22 cellular contexts compared by ENCODE assay signal in genomic region chr19:18440936-18441803, GRCh38. TPM values are rescaled to one million over a fixed set of nuclear protein-coding genes. Genes with fewer than 3 reads are reported as not detected.
DNase-seq lines count a peak whose midpoint lies in the region; ATAC-seq and TF ChIP-seq lines count a peak whose summit lies in the region.
"Had no signal": no experiment of that assay in that cellular context is flagged by ENCODE, and none has a peak within 500 bp of the region (broad histone marks: within the 10 kb centered on the region; RNA-seq: fewer than 3 reads in every experiment).

No MANE protein-coding gene starts in this region.

- WGBS in ovary, 3 donors, result 65 to 68% (median 67%) methylated on average over 21 to 23 of the region's 23 CpGs

- BruUV-seq in Panc1 (replicated peaks; lab: Mats Ljungman, UMichigan), result no TSS peak

- peaks cover 30% of the 10 kb centered on the region for H3K4me1 Mint-ChIP-seq in activated CD4-positive, alpha-beta T cell treated with anti-CD3 and anti-CD28 coated beads, Interleukin-2, amount 10 ng/mL, durations not matched to agents 7 days and 5 days
- peaks cover 27 to 35% of the 10 kb centered on the region in 2 donors for H3K4me1 Mint-ChIP-seq in effector memory CD8-positive, alpha-beta T cell (ENCODE audit: low read depth in 2 of 2)
- peaks cover 27% of the 10 kb centered on the region for H3K4me1 Mint-ChIP-seq in CD14-positive monocyte

- peak overlapping the region; percentile 88; the same call in 1 of the 2 replicates for H3K27ac ChIP-seq in Panc1 (ENCODE audit: low read length)
- peak overlapping the region in 1 of 2 donors; percentile 90 for H3K27ac ChIP-seq in ovary
- no peak overlapping the region for H3K27ac ChIP-seq in caudate nucleus (ENCODE audit: low read depth, low read length)
- H3K27ac ChIP-seq: right atrium auricular region, stomach had no signal

- H3K4me3 ChIP-seq in Panc1 (ENCODE audit: low read depth in 2 of 2, low read length in 2 of 2) (no peak overlapping the region), ovary (no peak overlapping the region)
- H3K4me3 ChIP-seq: hepatocyte, right atrium auricular region, stomach had no signal

- in situ Hi-C loops in Panc1 (cut with HindIII; ENCODE audit: low pct_unique_long_range_greater_than_20kb, low sequenced_read_pairs), result no loop called here

- no peak for TF ChIP-seq POLR2A in ovary (IDR thresholded peaks at IDR 0.05)

- ATAC-seq in Panc1, result peak; percentile 2; the same call in 1 of the 2 replicates
- ATAC-seq in effector memory CD8-positive, alpha-beta T cell (replicated peaks), result peak; percentile 0
- ATAC-seq: CD8-positive, alpha-beta T cell had no signal

- TF ChIP-seq EP300 in ovary (IDR thresholded peaks at IDR 0.05), result no peak

- POLR2A ChIA-PET in activated CD4-positive, alpha-beta T cell treated with anti-CD3 and anti-CD28 coated beads, Interleukin-2, amount 10 ng/mL, durations not matched to agents 7 days and 5 days (lab: Charles Lee), result interaction anchor here (0.7 kb wide), 1 partner anchor 392 kb away, joined by 4 read pairs; no protein-coding TSS in a partner anchor
- POLR2A ChIA-PET in Panc1 (lab: Charles Lee), result interaction anchor here (0.6 kb wide), 3 partner anchors 12 to 709 kb away, joined by 3 to 12 read pairs (median 8); no protein-coding TSS in a partner anchor

- H3K9me3 ChIP-seq in Panc1 (ENCODE audit: control insufficient read depth, insufficient read depth, low read depth, low read length) (no peaks in the 10 kb centered on the region), ovary (no peaks in the 10 kb centered on the region)
- H3K9me3 ChIP-seq: right atrium auricular region, stomach had no signal

- H3K36me3 Mint-ChIP-seq in activated CD4-positive, alpha-beta T cell treated with anti-CD3 and anti-CD28 coated beads, Interleukin-2, amount 10 ng/mL, durations not matched to agents 7 days and 5 days (ENCODE audit: low read depth), result peaks cover 21% of the 10 kb centered on the region
- peaks cover 84% of the 10 kb centered on the region for H3K36me3 Mint-ChIP-seq in effector memory CD8-positive, alpha-beta T cell (ENCODE audit: insufficient read depth)
- peaks cover 32 to 41% of the 10 kb centered on the region in 2 donors for H3K36me3 Mint-ChIP-seq in CD14-positive monocyte

- intact Hi-C loops in Panc1 (cut with micrococcal nuclease; ENCODE audit: unreplicated experiment) (no loop called here), ovary (cut with DNase I) (no loop called here), CD14-positive monocyte (cut with micrococcal nuclease) (no loop called here)

- H3K4me1 ChIP-seq in Panc1 (ENCODE audit: control insufficient read depth, insufficient read depth, low read length) (peaks cover 31% of the 10 kb centered on the region), ovary (ENCODE audit: insufficient read depth) (peaks cover 12% of the 10 kb centered on the region)

- TF ChIP-seq CTCF in Panc1 (IDR thresholded peaks at IDR 0.05) (no peak), ovary (IDR thresholded peaks at IDR 0.05) (no peak), CD14-positive monocyte (IDR thresholded peaks at IDR 0.05) (no peak)

- no peak for DNase-seq in activated CD4-positive, alpha-beta T cell treated with anti-CD3 and anti-CD28 coated beads, Interleukin-2, amount 10 ng/mL, durations not matched to agents 7 days and 5 days
- no peak for DNase-seq in activated CD4-positive, alpha-beta T cell treated with anti-CD3 and anti-CD28 coated beads, Interleukin-2, amount 50 U/mL, for 48 hours
- no peak for DNase-seq in Panc1 (ENCODE audit: low read depth, low spot score)
- DNase-seq in effector memory CD8-positive, alpha-beta T cell, result no peak
- peak in 3 of 5 donors; percentile 36 to 67 (median 38) for DNase-seq in ovary
- DNase-seq in NCI-H526 treated with DMSO at 0.1 percent for 48 hours (lab: John Stamatoyannopoulos, UW), result no peak
- no peak for DNase-seq in CD14-positive monocyte (ENCODE audit: low spot score)
- DNase-seq in caudate nucleus (lab: John Stamatoyannopoulos, UW), result no peak
- DNase-seq: activated CD4-positive, CD25-positive, alpha-beta regulatory T cell treated with anti-CD3 and anti-CD28 coated beads, Interleukin-2, amount 50 U/mL, for 72 hours; activated T-cell treated with anti-CD3 and anti-CD28 coated beads for 4 hours; cerebellar nuclear complex; kidney; mammary epithelial cell; Right ventricle myocardium superior; stomach had no signal

- no peaks in the 10 kb centered on the region for H3K36me3 ChIP-seq in Panc1 (ENCODE audit: control insufficient read depth, insufficient read depth, low read length)
- H3K36me3 ChIP-seq in ovary, result no peaks in the 10 kb centered on the region

- H3K27me3 ChIP-seq in Panc1 (ENCODE audit: control insufficient read depth, insufficient read depth, low read length), result no peaks in the 10 kb centered on the region
- H3K27me3 ChIP-seq in ovary, result no peaks in the 10 kb centered on the region
- H3K27me3 ChIP-seq: hepatocyte, right atrium auricular region had no signal

- H3K4me3 Mint-ChIP-seq in activated CD4-positive, alpha-beta T cell treated with anti-CD3 and anti-CD28 coated beads, Interleukin-2, amount 10 ng/mL, durations not matched to agents 7 days and 5 days, result no peak overlapping the region
- H3K4me3 Mint-ChIP-seq in effector memory CD8-positive, alpha-beta T cell, result no peak overlapping the region
- peak overlapping the region in 1 of 2 donors; percentile 50 for H3K4me3 Mint-ChIP-seq in CD14-positive monocyte
- H3K4me3 Mint-ChIP-seq: CD8-positive, alpha-beta T cell had no signal

- peak overlapping the region; percentile 13 for H3K27ac Mint-ChIP-seq in activated CD4-positive, alpha-beta T cell treated with anti-CD3 and anti-CD28 coated beads, Interleukin-2, amount 10 ng/mL, durations not matched to agents 7 days and 5 days
- peak overlapping the region; percentile 89 to 92 for H3K27ac Mint-ChIP-seq in effector memory CD8-positive, alpha-beta T cell
- H3K27ac Mint-ChIP-seq in CD14-positive monocyte, result peak overlapping the region in 2 of 7 donors; percentile 13 to 80

- CTCF ChIA-PET in activated CD4-positive, alpha-beta T cell treated with anti-CD3 and anti-CD28 coated beads, Interleukin-2, amount 10 ng/mL, durations not matched to agents 7 days and 5 days (lab: Charles Lee), result interaction anchor here (0.6 to 1.7 kb wide), 9 partner anchors 10 to 486 kb away, joined by 3 to 5 read pairs (median 4); partner anchors contain the start of gene SSBP4
- CTCF ChIA-PET in Panc1 (lab: Charles Lee), result no interaction called here

- H3K27me3 Mint-ChIP-seq in activated CD4-positive, alpha-beta T cell treated with anti-CD3 and anti-CD28 coated beads, Interleukin-2, amount 10 ng/mL, durations not matched to agents 7 days and 5 days, result no peaks in the 10 kb centered on the region
- no peaks in the 10 kb centered on the region for H3K27me3 Mint-ChIP-seq in effector memory CD8-positive, alpha-beta T cell
- H3K27me3 Mint-ChIP-seq in CD14-positive monocyte (ENCODE audit: low read depth in 3 of 3), result peaks cover 14 to 40% (median 32%) of the 10 kb centered on the region in 3 donors

- peaks cover 3% of the 10 kb centered on the region for H3K9me3 Mint-ChIP-seq in activated CD4-positive, alpha-beta T cell treated with anti-CD3 and anti-CD28 coated beads, Interleukin-2, amount 10 ng/mL, durations not matched to agents 7 days and 5 days
- H3K9me3 Mint-ChIP-seq in effector memory CD8-positive, alpha-beta T cell, result peaks cover 7 to 9% of the 10 kb centered on the region in 2 donors
- peaks cover 0 to 8% (median 0%) of the 10 kb centered on the region in 7 donors for H3K9me3 Mint-ChIP-seq in CD14-positive monocyte
- H3K9me3 Mint-ChIP-seq: CD8-positive, alpha-beta T cell had no signal

RNA-seq across cellular contexts. Expression of gene ISYNA1, which starts 3.2 kb away (rescaled TPM):
- 10 to 100 TPM; 10.7 to 12.1 TPM for total RNA-seq in activated CD4-positive, alpha-beta T cell treated with anti-CD3 and anti-CD28 coated beads, Interleukin-2, amount 10 ng/mL, durations not matched to agents 7 days and 5 days
- total RNA-seq in Panc1 (2021; ENCODE audit: unreplicated experiment), result 351 TPM
- polyA plus RNA-seq in Panc1 (2012; ENCODE audit: insufficient read length), result 540 TPM
- total RNA-seq in ovary, result 100 to 1,000 TPM in 6 of 7 donors, 10 to 100 TPM in 1; 45.2 to 345 (median 217) TPM
- polyA plus RNA-seq in ovary, result 100 to 1,000 TPM in 1 of 2 donors, 1 to 10 TPM in 1; 9.6 to 144 TPM
- polyA plus RNA-seq in CD14-positive monocyte, result not detected

RNA-seq across cellular contexts. Expression of gene SSBP4, which starts 22.0 kb away (rescaled TPM):
- 100 to 1,000 TPM; 112 to 123 TPM for total RNA-seq in activated CD4-positive, alpha-beta T cell treated with anti-CD3 and anti-CD28 coated beads, Interleukin-2, amount 10 ng/mL, durations not matched to agents 7 days and 5 days
- total RNA-seq in Panc1 (2021; ENCODE audit: unreplicated experiment), result 128 TPM
- polyA plus RNA-seq in Panc1 (2012; ENCODE audit: insufficient read length), result 185 TPM
- 100 to 1,000 TPM in 2 of 7 donors, 10 to 100 TPM in 5; 58.9 to 124 (median 88.3) TPM for total RNA-seq in ovary
- 10 to 100 TPM in 1 of 2 donors, 1 to 10 TPM in 1; 4.6 to 90.3 TPM for polyA plus RNA-seq in ovary
- polyA plus RNA-seq in CD14-positive monocyte, result 10 to 100 TPM; 38.5 to 48.3 TPM

RNA-seq across cellular contexts. Expression of gene LRRC25, which starts 43.7 kb away (rescaled TPM):
- not detected for total RNA-seq in activated CD4-positive, alpha-beta T cell treated with anti-CD3 and anti-CD28 coated beads, Interleukin-2, amount 10 ng/mL, durations not matched to agents 7 days and 5 days
- total RNA-seq in Panc1 (2021; ENCODE audit: unreplicated experiment) (0.15 TPM), ovary (1 to 10 TPM; 1.8 to 9.2 (median 2.4) TPM)
- polyA plus RNA-seq in Panc1 (2012; ENCODE audit: insufficient read length), result 0.15 TPM
- polyA plus RNA-seq in ovary (1 to 10 TPM; 1.4 to 3.2 TPM), CD14-positive monocyte (100 to 1,000 TPM; 416 to 581 TPM)
- total RNA-seq: A673; hepatocyte; M059J; mammary epithelial cell; NCI-H460; T-helper 2 cell treated with Interferon-gamma antibody and Interleukin-4, amounts not matched to agents 100 ng/mL and 5 ng/mL, for 36 hours had no signal
- polyA plus RNA-seq: mammary epithelial cell had no signal

RNA-seq across cellular contexts. Expression of gene GDF15, which starts 55.2 kb away (rescaled TPM):
- total RNA-seq in activated CD4-positive, alpha-beta T cell treated with anti-CD3 and anti-CD28 coated beads, Interleukin-2, amount 10 ng/mL, durations not matched to agents 7 days and 5 days, result not detected
- total RNA-seq in Panc1 (2021; ENCODE audit: unreplicated experiment), result 335 TPM
- polyA plus RNA-seq in Panc1 (2012; ENCODE audit: insufficient read length), result 712 TPM
- 10 to 100 TPM in 2 of 7 donors, 1 to 10 TPM in 5; 1.5 to 20.9 (median 3.7) TPM for total RNA-seq in ovary
- 1 to 10 TPM in 1 of 2 donors, under 1 TPM in 1; 0.67 to 2.7 TPM for polyA plus RNA-seq in ovary
- not detected for polyA plus RNA-seq in CD14-positive monocyte
- total RNA-seq: CD8-positive, alpha-beta T cell; T-helper 2 cell treated with Interferon-gamma antibody and Interleukin-4, amounts not matched to agents 100 ng/mL and 5 ng/mL, for 36 hours had no signal

Comparison
In these comparisons a context has a peak if more than half of its experiments do, and no peak if none do; other contexts are left out.
1. DNase-seq: peak in ovary (3 of 5); none in activated CD4-positive, alpha-beta T cell treated with anti-CD3 and anti-CD28 coated beads, Interleukin-2, amount 10 ng/mL, durations not matched to agents 7 days and 5 days (single experiment), activated CD4-positive, alpha-beta T cell treated with anti-CD3 and anti-CD28 coated beads, Interleukin-2, amount 50 U/mL, for 48 hours (0 of 2), Panc1 (single experiment), effector memory CD8-positive, alpha-beta T cell (0 of 3), NCI-H526 treated with DMSO at 0.1 percent for 48 hours (single experiment), CD14-positive monocyte (single experiment) and caudate nucleus (0 of 61).